In the genomic region with DNA sequence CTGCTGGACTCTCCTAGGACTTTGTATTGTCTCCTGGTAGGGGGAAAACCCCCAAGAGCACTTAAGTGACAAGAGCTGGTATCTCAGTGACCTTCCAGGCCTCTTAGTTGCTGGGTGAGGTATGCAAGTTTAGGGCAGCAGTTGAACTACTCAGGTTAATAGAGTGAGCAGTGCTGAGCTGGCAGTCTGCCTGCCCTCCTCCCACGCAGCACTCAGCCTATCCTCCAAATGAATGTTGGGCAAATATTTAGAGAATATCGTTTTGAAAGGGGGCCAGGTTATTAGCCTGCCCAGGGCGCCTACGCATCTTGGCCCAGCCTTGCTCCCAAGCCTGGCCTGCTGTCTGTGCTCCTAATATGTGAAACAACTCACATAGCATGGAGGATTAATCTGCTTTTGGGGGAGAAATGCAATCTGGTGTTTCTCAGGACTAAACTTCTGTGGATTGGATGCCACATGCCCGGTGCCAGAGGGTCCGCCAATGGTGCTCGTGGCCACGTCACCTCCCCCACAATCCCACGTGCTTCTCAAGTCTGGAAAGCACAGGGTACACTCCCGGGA, we compare ENCODE assay signal across 8 cellular contexts.
DNase-seq lines count a peak whose midpoint lies in the region; ATAC-seq and TF ChIP-seq lines count a peak whose summit lies in the region.

No MANE protein-coding gene starts in this region.

- no peaks in the 10 kb centered on the region for H3K9me3 ChIP-seq in PC-3 (ENCODE audit: low read length)

- no peaks in the 10 kb centered on the region for H3F3A ChIP-seq in PC-3 (ENCODE audit: low read length, unreplicated experiment)

- H3K4me2 ChIP-seq in PC-3 (ENCODE audit: low read length), result peak overlapping the region; percentile 59

- no peaks in the 10 kb centered on the region for H3K27me3 ChIP-seq in PC-3 (ENCODE audit: low read length)

- H3K36me3 ChIP-seq in PC-3 (ENCODE audit: low read depth, low read length), result no peaks in the 10 kb centered on the region

- CTCF ChIA-PET in PC-3 (lab: Charles Lee), result no interaction called here

- peak overlapping the region; percentile 33 for H3K27ac ChIP-seq in PC-3 (ENCODE audit: low read length)

- peak; percentile 96 for ATAC-seq in PC-3
- ATAC-seq in sciatic nerve, result peak; percentile 78

- POLR2A ChIA-PET in PC-3 (lab: Charles Lee; ENCODE audit: unreplicated experiment), result no interaction called here

- H3K9me2 ChIP-seq in PC-3 (replicated peaks; ENCODE audit: low read length), result no peaks in the 10 kb centered on the region

- DNase-seq in G401 (ENCODE audit: low spot score), result peak; percentile 72
- peak; percentile 84 for DNase-seq in PC-3
- peak; percentile 70 to 88 for DNase-seq in foreskin fibroblast
- DNase-seq in sciatic nerve (ENCODE audit: low spot score), result peak; percentile 72
- no peak for DNase-seq in superior temporal gyrus (ENCODE audit: extremely low spot score)
- no peak for DNase-seq in activated CD4-positive, alpha-beta T cell treated with anti-CD3 and anti-CD28 coated beads for 4 hours
- no peak for DNase-seq in globus pallidus (ENCODE audit: low spot score)
- DNase-seq in OCI-M1 (lab: John Stamatoyannopoulos, UW), result no peak

- H3K4me3 ChIP-seq in PC-3 (ENCODE audit: low read length) (no peak overlapping the region), foreskin fibroblast (ENCODE audit: low read depth in 1 of 2, low read length in 2 of 2) (no peak overlapping the region)

- H3K79me2 ChIP-seq in PC-3 (ENCODE audit: low read length), result no peaks in the 10 kb centered on the region

- peaks cover 18% of the 10 kb centered on the region for H3K4me1 ChIP-seq in PC-3 (ENCODE audit: insufficient read depth, low read length)

- H3K9ac ChIP-seq in PC-3 (ENCODE audit: low read length), result no peak overlapping the region

- intact Hi-C loops in PC-3 (cut with micrococcal nuclease) (no loop called here), sciatic nerve (cut with DNase I) (no loop called here)

- no peak for TF ChIP-seq CTCF in PC-3 (conservative IDR thresholded peaks at IDR 0.05; ENCODE audit: low read depth, low read length)
- no peak for TF ChIP-seq CTCF in foreskin fibroblast (IDR thresholded peaks at IDR 0.05; ENCODE audit: low read depth, low read length)

- no TSS peak for BruUV-seq in PC-3 (replicated peaks; lab: Mats Ljungman, UMichigan)

- peak overlapping the region; percentile 37; the same call in 1 of the 2 replicates for H2AFZ ChIP-seq in PC-3 (ENCODE audit: low read length)

- H4K20me1 ChIP-seq in PC-3 (ENCODE audit: low read length), result no peaks in the 10 kb centered on the region

- in situ Hi-C loops in G401 (cut with HindIII; ENCODE audit: low sequenced_read_pairs), result no loop called here

Comparison
In these comparisons a context has a peak if more than half of its experiments do, and no peak if none do; other contexts are left out.
1. DNase-seq: peak in G401 (single experiment), PC-3 (single experiment), foreskin fibroblast (2 of 2) and sciatic nerve (single experiment); none in superior temporal gyrus (single experiment), activated CD4-positive, alpha-beta T cell treated with anti-CD3 and anti-CD28 coated beads for 4 hours (0 of 2), globus pallidus (single experiment) and OCI-M1 (single experiment).